8 cellular contexts compared by ENCODE assay signal in the genomic region with DNA sequence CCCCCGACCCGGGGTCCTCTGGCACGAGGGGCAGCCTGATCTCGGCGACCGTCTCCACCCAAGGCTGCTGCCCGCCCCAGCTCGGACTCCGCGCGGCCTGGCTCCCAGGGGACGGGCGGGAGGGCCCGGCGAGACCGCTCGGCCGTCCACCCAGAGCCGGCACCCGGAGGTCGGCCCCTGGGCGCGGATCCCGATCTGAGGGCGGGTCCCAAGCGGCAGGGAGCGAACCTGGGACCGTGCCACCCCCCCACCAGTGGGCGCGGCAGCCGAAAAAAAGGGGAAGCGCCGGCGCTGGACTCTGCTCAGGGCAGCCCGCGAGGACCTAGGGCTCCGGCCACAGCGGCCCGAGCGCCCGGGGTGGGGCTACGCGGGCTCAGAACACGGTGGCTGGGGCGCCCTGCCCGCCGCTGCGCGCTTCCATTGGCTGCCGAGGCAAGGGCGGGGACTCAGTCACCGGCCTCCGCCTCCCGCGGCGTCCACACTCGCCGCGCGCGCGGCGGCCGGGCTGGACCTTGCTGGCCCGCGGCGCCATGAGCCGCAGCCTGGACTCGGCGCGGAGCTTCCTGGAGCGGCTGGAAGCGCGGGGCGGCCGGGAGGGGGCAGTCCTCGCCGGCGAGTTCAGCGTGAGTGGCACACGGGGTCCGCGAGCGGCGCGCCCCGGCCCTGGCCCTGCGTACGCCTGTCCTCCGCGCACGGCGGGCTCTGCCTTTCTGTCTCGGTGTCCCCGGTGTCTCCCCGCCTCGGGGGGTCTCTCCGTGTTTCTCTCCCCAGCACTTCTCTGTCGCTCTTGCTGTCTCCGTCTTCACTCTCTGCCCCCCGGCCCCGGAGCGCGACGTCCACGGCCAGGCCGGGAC. TPM values are rescaled to one million over a fixed set of nuclear protein-coding genes. Genes with fewer than 3 reads are reported as not detected.
DNase-seq lines count a peak whose midpoint lies in the region; ATAC-seq and TF ChIP-seq lines count a peak whose summit lies in the region.

A gene with protein sequence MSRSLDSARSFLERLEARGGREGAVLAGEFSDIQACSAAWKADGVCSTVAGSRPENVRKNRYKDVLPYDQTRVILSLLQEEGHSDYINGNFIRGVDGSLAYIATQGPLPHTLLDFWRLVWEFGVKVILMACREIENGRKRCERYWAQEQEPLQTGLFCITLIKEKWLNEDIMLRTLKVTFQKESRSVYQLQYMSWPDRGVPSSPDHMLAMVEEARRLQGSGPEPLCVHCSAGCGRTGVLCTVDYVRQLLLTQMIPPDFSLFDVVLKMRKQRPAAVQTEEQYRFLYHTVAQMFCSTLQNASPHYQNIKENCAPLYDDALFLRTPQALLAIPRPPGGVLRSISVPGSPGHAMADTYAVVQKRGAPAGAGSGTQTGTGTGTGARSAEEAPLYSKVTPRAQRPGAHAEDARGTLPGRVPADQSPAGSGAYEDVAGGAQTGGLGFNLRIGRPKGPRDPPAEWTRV (plus strand): TSS at position 479 of the 854 bp plus-strand sequence. CDS start 52 bp downstream, at position 531.

- WGBS in lower leg skin, 2 donors, result 0 to 3% methylated on average over 36 to 39 of the region's 107 CpGs

- peaks cover 3% of the 10 kb centered on the region for H3K36me3 Mint-ChIP-seq in activated CD4-positive, alpha-beta T cell treated with anti-CD3 and anti-CD28 coated beads, Interleukin-2, amount 10 ng/mL, durations not matched to agents 24 days and 14 days (ENCODE audit: low read depth)

- H3K9me3 Mint-ChIP-seq in activated CD4-positive, alpha-beta T cell treated with anti-CD3 and anti-CD28 coated beads, Interleukin-2, amount 10 ng/mL, durations not matched to agents 24 days and 14 days, result no peaks in the 10 kb centered on the region

- ATAC-seq in HG03108 (IDR thresholded peaks at IDR 0.05; ENCODE audit: unreplicated experiment), result peak; percentile 78

- H3K27me3 Mint-ChIP-seq in activated CD4-positive, alpha-beta T cell treated with anti-CD3 and anti-CD28 coated beads, Interleukin-2, amount 10 ng/mL, durations not matched to agents 24 days and 14 days, result no peaks in the 10 kb centered on the region

- peak in 1 of 3 donors; percentile 15 for TF ChIP-seq CTCF in lower leg skin (IDR thresholded peaks at IDR 0.05)

- in situ Hi-C loops in GM18951 (cut with MboI; ENCODE audit: low sequenced_read_pairs, unreplicated experiment), result no loop called here

- H3K4me3 ChIP-seq in lower leg skin (ENCODE audit: low read depth, poor library complexity, severe bottlenecking), result peak within 1 kb of the TSS; percentile 62

- intact Hi-C loops in activated CD4-positive, alpha-beta T cell treated with anti-CD3 and anti-CD28 coated beads, Interleukin-2, amount 10 ng/mL, durations not matched to agents 24 days and 14 days (cut with micrococcal nuclease), result loop anchor here (1.0 to 5.0 kb wide), 3 partner anchors 14 to 36 kb away; a partner anchor contains a TSS
- intact Hi-C loops in lower leg skin (cut with DNase I; ENCODE audit: low total_unique reads), result no loop called here

- peaks cover 12% of the 10 kb centered on the region for H3K4me1 Mint-ChIP-seq in activated CD4-positive, alpha-beta T cell treated with anti-CD3 and anti-CD28 coated beads, Interleukin-2, amount 10 ng/mL, durations not matched to agents 24 days and 14 days

- H3K4me3 Mint-ChIP-seq in activated CD4-positive, alpha-beta T cell treated with anti-CD3 and anti-CD28 coated beads, Interleukin-2, amount 10 ng/mL, durations not matched to agents 24 days and 14 days, result peak within 1 kb of the TSS; percentile 86

- peak; percentile 22 to 89 (median 76) for DNase-seq in C1 segment of cervical spinal cord (lab: John Stamatoyannopoulos, UW)
- peak; percentile 58 for DNase-seq in NCI-H510A (lab: John Stamatoyannopoulos, UW)
- DNase-seq in activated CD4-positive, alpha-beta T cell treated with anti-CD3 and anti-CD28 coated beads, Interleukin-2, amount 10 ng/mL, durations not matched to agents 24 days and 14 days, result peak; percentile 91
- DNase-seq in ecto neural progenitor cell (ENCODE audit: low spot score), result peak; percentile 88
- peak; percentile 82 to 97 for DNase-seq in lower leg skin (ENCODE audit: low spot score in 2 of 2)
- peak; percentile 29 for DNase-seq in stimulated activated CD8-positive, alpha-beta memory T cell treated with anti-CD3 and anti-CD28 coated beads, Interleukin-12 subunit alpha, Interleukin-12 subunit beta, amount 100 ng/mL, for 1 hour (ENCODE audit: low read depth)

- H3K27ac Mint-ChIP-seq in activated CD4-positive, alpha-beta T cell treated with anti-CD3 and anti-CD28 coated beads, Interleukin-2, amount 10 ng/mL, durations not matched to agents 24 days and 14 days, result peak within 1 kb of the TSS; percentile 15

- peak; percentile 65 for TF ChIP-seq POLR2A in GM18951 (IDR thresholded peaks at IDR 0.05; ENCODE audit: extremely low read depth, insufficient read depth, insufficient read length)
- TF ChIP-seq POLR2A in lower leg skin (IDR thresholded peaks at IDR 0.05), result no peak

RNA-seq across cellular contexts. Expression of the gene that starts here (rescaled TPM):
- total RNA-seq in activated CD4-positive, alpha-beta T cell treated with anti-CD3 and anti-CD28 coated beads, Interleukin-2, amount 10 ng/mL, durations not matched to agents 24 days and 14 days, result 61.7 and 61.9 TPM in 2 replicates
- total RNA-seq in lower leg skin, result 10 to 100 TPM; 18.7 to 31.1 (median 25.4) TPM

Comparison
In these comparisons a context has a peak if more than half of its experiments do, and no peak if none do; other contexts are left out.
1. Peak in every context shown above with its lines: DNase-seq, ATAC-seq and H3K4me3 ChIP-seq.
2. DNase-seq: peak in every context shown above with its lines; median percentile 91 in activated CD4-positive, alpha-beta T cell treated with anti-CD3 and anti-CD28 coated beads, Interleukin-2, amount 10 ng/mL, durations not matched to agents 24 days and 14 days; 90 in lower leg skin; 88 in ecto neural progenitor cell; 76 in C1 segment of cervical spinal cord; 58 in NCI-H510A; 29 in stimulated activated CD8-positive, alpha-beta memory T cell treated with anti-CD3 and anti-CD28 coated beads, Interleukin-12 subunit alpha, Interleukin-12 subunit beta, amount 100 ng/mL, for 1 hour.